In genomic region chr10:125928928-125929585, GRCh38 we compare ENCODE assay signal across 29 cellular contexts. TPM values are rescaled to one million over a fixed set of nuclear protein-coding genes. Genes with fewer than 3 reads are reported as not detected.
DNase-seq lines count a peak whose midpoint lies in the region; ATAC-seq and TF ChIP-seq lines count a peak whose summit lies in the region.
"Had no signal": no experiment of that assay in that cellular context is flagged by ENCODE, and none has a peak within 500 bp of the region (broad histone marks: within the 10 kb centered on the region; RNA-seq: fewer than 3 reads in every experiment).

No MANE protein-coding gene starts in this region.

- H3K4me1 Mint-ChIP-seq in WTC11: peaks cover 4% of the 10 kb centered on the region
- H3K4me1 Mint-ChIP-seq: activated naive CD4-positive, alpha-beta T cell treated with anti-CD3 and anti-CD28 coated beads, Interleukin-2, amount 10 ng/mL, durations not matched to agents 7 days and 5 days; central memory CD8-positive, alpha-beta T cell; nephron; stimulated activated naive B cell treated with anti-CD40 and anti-IgM and Interleukin-4, amounts not matched to agents 10 μg/mL and 1 μg/mL and 100 μg/mL, for 72 hours had no signal

- H3K4me1 ChIP-seq in mucosa of descending colon (ENCODE audit: low read depth): peaks cover 7% of the 10 kb centered on the region
- H3K4me1 ChIP-seq: upper lobe of right lung had no signal

- no peaks in the 10 kb centered on the region for H3K9me3 ChIP-seq in mucosa of descending colon
- H3K9me3 ChIP-seq: adrenal gland, Caco-2, upper lobe of right lung had no signal

- H3K27ac Mint-ChIP-seq in WTC11: no peak overlapping the region
- H3K27ac Mint-ChIP-seq: activated CD8-positive, alpha-beta T cell treated with anti-CD3 and anti-CD28 coated beads, Interleukin-2, amount 10 ng/mL, durations not matched to agents 7 days and 5 days; activated naive CD4-positive, alpha-beta T cell treated with anti-CD3 and anti-CD28 coated beads, Interleukin-2, amount 10 ng/mL, durations not matched to agents 7 days and 5 days; nephron; stimulated activated naive B cell treated with anti-CD40 and anti-IgM and Interleukin-4, amounts not matched to agents 10 μg/mL and 1 μg/mL and 100 μg/mL, for 72 hours had no signal

- H3K9me3 Mint-ChIP-seq in WTC11: peaks cover 11% of the 10 kb centered on the region
- H3K9me3 Mint-ChIP-seq: central memory CD8-positive, alpha-beta T cell; stimulated activated naive B cell treated with anti-CD40 and anti-IgM and Interleukin-4, amounts not matched to agents 10 μg/mL and 1 μg/mL and 100 μg/mL, for 72 hours had no signal

- peak; percentile 15 for DNase-seq in DMS153 (lab: John Stamatoyannopoulos, UW)
- no peak for DNase-seq in DMS153 treated with DMSO at 0.1 percent for 48 hours (lab: John Stamatoyannopoulos, UW; ENCODE audit: unreplicated experiment)
- peak; percentile 42 for DNase-seq in COLO668 (lab: John Stamatoyannopoulos, UW; ENCODE audit: unreplicated experiment)
- DNase-seq in SHP77 (lab: John Stamatoyannopoulos, UW): peak; percentile 50 to 61
- no peak for DNase-seq in mucosa of descending colon
- DNase-seq in caudate nucleus (lab: John Stamatoyannopoulos, UW): no peak
- no peak for DNase-seq in WTC11 (ENCODE audit: low spot score)
- DNase-seq: activated CD8-positive, alpha-beta T cell treated with anti-CD3 and anti-CD28 coated beads, Interleukin-2, amount 10 ng/mL, durations not matched to agents 7 days and 5 days; activated naive CD4-positive, alpha-beta T cell treated with anti-CD3 and anti-CD28 coated beads, Interleukin-2, amount 10 ng/mL, durations not matched to agents 7 days and 5 days; adrenal gland; Caco-2; dermis blood vessel endothelial cell; foreskin melanocyte; heart left ventricle; IMR-90; MV-4-11; NCI-H1694 treated with DMSO at 0.1 percent for 48 hours; NCI-H345; PC-3; stimulated activated naive B cell treated with anti-CD40 and anti-IgM and Interleukin-4, amounts not matched to agents 10 μg/mL and 1 μg/mL and 100 μg/mL, for 72 hours; substantia nigra; T-helper 2 cell; upper lobe of right lung had no signal

- POLR2A ChIA-PET in WTC11 (lab: Charles Lee): no interaction called here

- H3K36me3 Mint-ChIP-seq in WTC11: no peaks in the 10 kb centered on the region
- H3K36me3 Mint-ChIP-seq: activated naive CD4-positive, alpha-beta T cell treated with anti-CD3 and anti-CD28 coated beads, Interleukin-2, amount 10 ng/mL, durations not matched to agents 7 days and 5 days; stimulated activated naive B cell treated with anti-CD40 and anti-IgM and Interleukin-4, amounts not matched to agents 10 μg/mL and 1 μg/mL and 100 μg/mL, for 72 hours had no signal

- H3K4me3 ChIP-seq in mucosa of descending colon: no peak overlapping the region
- H3K4me3 ChIP-seq: adrenal gland, heart left ventricle, lung, skin epidermis, upper lobe of right lung had no signal

- ATAC-seq in mucosa of descending colon: peak; percentile 61
- ATAC-seq in HG03159 (IDR thresholded peaks at IDR 0.05; ENCODE audit: unreplicated experiment): no peak
- no peak for ATAC-seq in WTC11
- ATAC-seq: activated CD8-positive, alpha-beta T cell treated with anti-CD3 and anti-CD28 coated beads, Interleukin-2, amount 10 ng/mL, durations not matched to agents 7 days and 5 days; heart left ventricle; PC-3; stimulated activated naive B cell treated with anti-CD40 and anti-IgM and Interleukin-4, amounts not matched to agents 10 μg/mL and 1 μg/mL and 100 μg/mL, for 72 hours; upper lobe of right lung had no signal

- intact Hi-C loops in mucosa of descending colon (cut with DNase I, micrococcal nuclease): no loop called here

- H3K27me3 Mint-ChIP-seq in WTC11 (ENCODE audit: low read depth): no peaks in the 10 kb centered on the region
- H3K27me3 Mint-ChIP-seq: activated naive CD4-positive, alpha-beta T cell treated with anti-CD3 and anti-CD28 coated beads, Interleukin-2, amount 10 ng/mL, durations not matched to agents 7 days and 5 days had no signal

- no peak overlapping the region for H3K27ac ChIP-seq in caudate nucleus (ENCODE audit: low read depth, low read length)
- H3K27ac ChIP-seq: adrenal gland, C4-2B, heart left ventricle, skin epidermis, upper lobe of right lung had no signal

- CTCF ChIA-PET in WTC11 (lab: Charles Lee): no interaction called here

- H3K4me3 Mint-ChIP-seq in WTC11: no peak overlapping the region
- H3K4me3 Mint-ChIP-seq: activated CD8-positive, alpha-beta T cell treated with anti-CD3 and anti-CD28 coated beads, Interleukin-2, amount 10 ng/mL, durations not matched to agents 7 days and 5 days; activated naive CD4-positive, alpha-beta T cell treated with anti-CD3 and anti-CD28 coated beads, Interleukin-2, amount 10 ng/mL, durations not matched to agents 7 days and 5 days; central memory CD8-positive, alpha-beta T cell; nephron; stimulated activated naive B cell treated with anti-CD40 and anti-IgM and Interleukin-4, amounts not matched to agents 10 μg/mL and 1 μg/mL and 100 μg/mL, for 72 hours had no signal

- no peaks in the 10 kb centered on the region for H3K36me3 ChIP-seq in mucosa of descending colon (ENCODE audit: low read depth)
- H3K36me3 ChIP-seq: adrenal gland, heart left ventricle, upper lobe of right lung had no signal

- TF ChIP-seq CTCF in mucosa of descending colon (IDR thresholded peaks at IDR 0.05) (no peak), WTC11 (IDR thresholded peaks at IDR 0.05) (no peak)

TF ChIP-seq in WTC11, 78 proteins besides CTCF, POLR2A, EP300 and RAD21:
- TF ChIP-seq ZNF317 (CRISPR knock-in tag; IDR thresholded peaks at IDR 0.05; ENCODE audit: borderline replicate concordance, low read depth) (no peak), ZBTB43 (CRISPR knock-in tag; IDR thresholded peaks at IDR 0.05) (no peak), ZNF396 (CRISPR knock-in tag; IDR thresholded peaks at IDR 0.05; ENCODE audit: borderline replicate concordance) (no peak), NR1H2 (CRISPR knock-in tag; IDR thresholded peaks at IDR 0.05) (no peak)
TF ChIP-seq in WTC11: peak in this region for 0.

RNA-seq across cellular contexts. Expression of gene FANK1, which starts 32.7 kb away (rescaled TPM):
- 10 to 100 TPM in 1 of 3 donors, 1 to 10 TPM in 2; 4.2 to 10.3 (median 7.4) TPM for total RNA-seq in mucosa of descending colon
- total RNA-seq in WTC11 (2021): 1.8 to 3.4 TPM (median 2.8 TPM) in 3 replicates
- total RNA-seq: activated CD8-positive, alpha-beta T cell treated with anti-CD3 and anti-CD28 coated beads, Interleukin-2, amount 10 ng/mL, durations not matched to agents 7 days and 5 days had no signal

RNA-seq across cellular contexts. Expression of gene DHX32, which starts 48.0 kb away (rescaled TPM):
- total RNA-seq in mucosa of descending colon: 10 to 100 TPM; 51.5 to 91.3 (median 66.5) TPM
- 22.7 to 28.0 TPM (median 25.6 TPM) in 3 replicates for total RNA-seq in WTC11 (2021)

Comparison
In these comparisons a context has a peak if more than half of its experiments do, and no peak if none do; other contexts are left out.
1. DNase-seq: peak in DMS153 (single experiment), COLO668 (single experiment) and SHP77 (2 of 2); none in DMS153 treated with DMSO at 0.1 percent for 48 hours (single experiment), mucosa of descending colon (0 of 3), caudate nucleus (0 of 61) and WTC11 (single experiment).